In genomic region chr1:43493661-43494450, GRCh38 we compare ENCODE assay signal across 1 cellular context.
A peak's percentile ranks its signal among the peaks of the same experiment; 100 is the strongest.
TF ChIP-seq lines count a peak whose summit lies in the region.

No MANE protein-coding gene starts in this region.

TF ChIP-seq in HepG2, 621 proteins besides CTCF, POLR2A, EP300 and RAD21 (continued from another document):
- TF ChIP-seq DNMT1 (CRISPR knock-in tag; IDR thresholded peaks at IDR 0.05) (no peak), FOXA1 (IDR thresholded peaks at IDR 0.05) (no peak; the same call in 1 of the 2 replicates), FOXA1 (CRISPR knock-in tag; IDR thresholded peaks at IDR 0.05) (peak; percentile 71; the same call in 1 of the 2 replicates), LRRFIP1 (CRISPR knock-in tag; conservative IDR thresholded peaks at IDR 0.05) (no peak), CCDC6 (CRISPR knock-in tag; IDR thresholded peaks at IDR 0.05) (no peak), FOXK2 (IDR thresholded peaks at IDR 0.05) (no peak), NFE2 (CRISPR knock-in tag; IDR thresholded peaks at IDR 0.05) (no peak), GLMP (CRISPR knock-in tag; IDR thresholded peaks at IDR 0.05; ENCODE audit: borderline replicate concordance) (no peak), RBM39 (IDR thresholded peaks at IDR 0.05; ENCODE audit: low read depth, low read length, poor library complexity, severe bottlenecking) (no peak), ZNF550 (CRISPR knock-in tag; IDR thresholded peaks at IDR 0.05; ENCODE audit: borderline replicate concordance) (no peak), CEBPB (IDR thresholded peaks at IDR 0.05; ENCODE audit: borderline replicate concordance, low read depth, low read length) (peak; percentile 81; the same call in 1 of the 2 replicates), TBX3 (IDR thresholded peaks at IDR 0.05; ENCODE audit: borderline replicate concordance) (no peak), KIAA2018 (CRISPR knock-in tag; IDR thresholded peaks at IDR 0.05; ENCODE audit: borderline replicate concordance) (no peak), SOX13 (IDR thresholded peaks at IDR 0.05) (no peak), SOX13 (CRISPR knock-in tag; conservative IDR thresholded peaks at IDR 0.05 in 1 of 2, IDR thresholded peaks at IDR 0.05 in 1 of 2) (peak in 1 of 2 experiments; percentile 16; a peak in 1 of 4 replicates), ZNF274 (CRISPR knock-in tag; IDR thresholded peaks at IDR 0.05) (no peak), HIC2 (CRISPR knock-in tag; IDR thresholded peaks at IDR 0.05; ENCODE audit: low read depth) (no peak), YEATS2 (CRISPR knock-in tag; IDR thresholded peaks at IDR 0.05; ENCODE audit: borderline replicate concordance) (no peak), ZSCAN12 (CRISPR knock-in tag; IDR thresholded peaks at IDR 0.05) (no peak), ERF (CRISPR knock-in tag; IDR thresholded peaks at IDR 0.05) (no peak), ZNF570 (CRISPR knock-in tag; IDR thresholded peaks at IDR 0.05; ENCODE audit: borderline replicate concordance) (no peak), NFKBIZ (CRISPR knock-in tag; IDR thresholded peaks at IDR 0.05) (no peak), NFRKB (IDR thresholded peaks at IDR 0.05) (no peak), ZBTB42 (CRISPR knock-in tag; IDR thresholded peaks at IDR 0.05) (no peak), ZNF629 (CRISPR knock-in tag; conservative IDR thresholded peaks at IDR 0.05) (no peak), JUN (CRISPR knock-in tag; IDR thresholded peaks at IDR 0.05) (no peak), TBL1XR1 (IDR thresholded peaks at IDR 0.05; ENCODE audit: borderline replicate concordance, low read length, partially characterized antibody) (peak; percentile 15), ZNF207 (IDR thresholded peaks at IDR 0.05; ENCODE audit: borderline replicate concordance) (no peak), ZNF543 (CRISPR knock-in tag; IDR thresholded peaks at IDR 0.05) (no peak), BRF2 (CRISPR knock-in tag; IDR thresholded peaks at IDR 0.05) (no peak), EHMT2 (IDR thresholded peaks at IDR 0.05; ENCODE audit: borderline replicate concordance, low read depth, low read length) (no peak), SIN3B (IDR thresholded peaks at IDR 0.05; ENCODE audit: low read length) (no peak), SALL1 (CRISPR knock-in tag; IDR thresholded peaks at IDR 0.05) (peak; percentile 24; the same call in 1 of the 2 replicates)
- TF ChIP-seq, protein P1, sequence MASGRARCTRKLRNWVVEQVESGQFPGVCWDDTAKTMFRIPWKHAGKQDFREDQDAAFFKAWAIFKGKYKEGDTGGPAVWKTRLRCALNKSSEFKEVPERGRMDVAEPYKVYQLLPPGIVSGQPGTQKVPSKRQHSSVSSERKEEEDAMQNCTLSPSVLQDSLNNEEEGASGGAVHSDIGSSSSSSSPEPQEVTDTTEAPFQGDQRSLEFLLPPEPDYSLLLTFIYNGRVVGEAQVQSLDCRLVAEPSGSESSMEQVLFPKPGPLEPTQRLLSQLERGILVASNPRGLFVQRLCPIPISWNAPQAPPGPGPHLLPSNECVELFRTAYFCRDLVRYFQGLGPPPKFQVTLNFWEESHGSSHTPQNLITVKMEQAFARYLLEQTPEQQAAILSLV (CRISPR knock-in tag; IDR thresholded peaks at IDR 0.05; ENCODE audit: borderline replicate concordance) = no peak
